Comparison of ENCODE assay signal across 25 cellular contexts in genomic region chr20:39777610-39778009, GRCh38.
"Had no signal": no experiment of that assay in that cellular context is flagged by ENCODE, and none has a peak within 500 bp of the region (broad histone marks: within the 10 kb centered on the region; RNA-seq: fewer than 3 reads in every experiment).

No MANE protein-coding gene starts in this region.

- H3K27me3 ChIP-seq: ovary, suprapubic skin, tibial artery, upper lobe of right lung had no signal

- H3K4me3 ChIP-seq: left ventricle myocardium inferior, lung, mucosa of descending colon, ovary, prostate gland, skin epidermis, suprapubic skin, thoracic aorta, tibial artery, upper lobe of right lung had no signal

- H3K27me3 Mint-ChIP-seq: naive thymus-derived CD4-positive, alpha-beta T cell; natural killer cell treated with Interleukin-12 subunit alpha and Interleukin-12 subunit beta and Interleukin-15 and Interleukin-18, amount 100 ng/mL, for 72 hours; stimulated activated naive CD8-positive, alpha-beta T cell treated with anti-CD3 and anti-CD28 coated beads, Interleukin-15, Interleukin-2, amounts not matched to agents 100 ng/mL and 50 ng/mL, for 24 hours had no signal

- H3K4me3 Mint-ChIP-seq: naive thymus-derived CD4-positive, alpha-beta T cell; natural killer cell treated with Interleukin-12 subunit alpha and Interleukin-12 subunit beta and Interleukin-15 and Interleukin-18, amount 100 ng/mL, for 72 hours; stimulated activated naive CD8-positive, alpha-beta T cell treated with anti-CD3 and anti-CD28 coated beads, Interleukin-15, Interleukin-2, amounts not matched to agents 100 ng/mL and 50 ng/mL, for 24 hours had no signal

- FAIRE-seq: urothelium cell line had no signal

- H3K27ac Mint-ChIP-seq: naive thymus-derived CD4-positive, alpha-beta T cell; natural killer cell treated with Interleukin-12 subunit alpha and Interleukin-12 subunit beta and Interleukin-15 and Interleukin-18, amount 100 ng/mL, for 72 hours; stimulated activated naive CD8-positive, alpha-beta T cell treated with anti-CD3 and anti-CD28 coated beads, Interleukin-15, Interleukin-2, amounts not matched to agents 100 ng/mL and 50 ng/mL, for 24 hours had no signal

- ATAC-seq: mucosa of descending colon; naive thymus-derived CD4-positive, alpha-beta T cell; natural killer cell treated with Interleukin-12 subunit alpha and Interleukin-12 subunit beta and Interleukin-15 and Interleukin-18, amount 100 ng/mL, for 72 hours; right cardiac atrium; sciatic nerve; upper lobe of right lung had no signal

- H3K4me1 ChIP-seq: left ventricle myocardium inferior, prostate gland, upper lobe of right lung had no signal

- H3K36me3 Mint-ChIP-seq: naive thymus-derived CD4-positive, alpha-beta T cell had no signal

- DNase-seq: islet precursor cell; left ventricle myocardium inferior; midbrain; mucosa of descending colon; naive thymus-derived CD4-positive, alpha-beta T cell; ovary; retina; right cardiac atrium; stimulated activated CD4-positive, alpha-beta T cell treated with anti-CD3 and anti-CD28 coated beads, Interleukin-12 subunit alpha, Interleukin-12 subunit beta, amount 100 ng/mL, for 4 hours; stimulated activated CD4-positive, alpha-beta T cell treated with anti-CD3 and anti-CD28 coated beads, Interleukin-15, amount 100 ng/mL, for 24 hours; stimulated activated CD4-positive, alpha-beta T cell treated with anti-CD3 and anti-CD28 coated beads, Interleukin-2, amount 100 ng/mL, for 24 hours; stimulated activated CD4-positive, alpha-beta T cell treated with anti-CD3 and anti-CD28 coated beads, Interleukin-4, amount 100 ng/mL, for 1 hour; stimulated activated naive CD4-positive, alpha-beta T cell; tibial artery; trophoblast cell; upper lobe of right lung had no signal

- H3K9me3 Mint-ChIP-seq: natural killer cell treated with Interleukin-12 subunit alpha and Interleukin-12 subunit beta and Interleukin-15 and Interleukin-18, amount 100 ng/mL, for 72 hours had no signal

- H3K4me1 Mint-ChIP-seq: naive thymus-derived CD4-positive, alpha-beta T cell had no signal

- H3K27ac ChIP-seq: left ventricle myocardium inferior, ovary, prostate gland, suprapubic skin, thoracic aorta, tibial artery, upper lobe of right lung had no signal

- H3K36me3 ChIP-seq: left ventricle myocardium inferior, ovary, prostate gland, suprapubic skin, thoracic aorta, tibial artery, upper lobe of right lung had no signal

- H3K9me3 ChIP-seq: mucosa of descending colon, ovary, prostate gland, suprapubic skin, thoracic aorta, tibial artery, upper lobe of right lung had no signal
